ENCODE assay signal across 8 cellular contexts in the genomic region with DNA sequence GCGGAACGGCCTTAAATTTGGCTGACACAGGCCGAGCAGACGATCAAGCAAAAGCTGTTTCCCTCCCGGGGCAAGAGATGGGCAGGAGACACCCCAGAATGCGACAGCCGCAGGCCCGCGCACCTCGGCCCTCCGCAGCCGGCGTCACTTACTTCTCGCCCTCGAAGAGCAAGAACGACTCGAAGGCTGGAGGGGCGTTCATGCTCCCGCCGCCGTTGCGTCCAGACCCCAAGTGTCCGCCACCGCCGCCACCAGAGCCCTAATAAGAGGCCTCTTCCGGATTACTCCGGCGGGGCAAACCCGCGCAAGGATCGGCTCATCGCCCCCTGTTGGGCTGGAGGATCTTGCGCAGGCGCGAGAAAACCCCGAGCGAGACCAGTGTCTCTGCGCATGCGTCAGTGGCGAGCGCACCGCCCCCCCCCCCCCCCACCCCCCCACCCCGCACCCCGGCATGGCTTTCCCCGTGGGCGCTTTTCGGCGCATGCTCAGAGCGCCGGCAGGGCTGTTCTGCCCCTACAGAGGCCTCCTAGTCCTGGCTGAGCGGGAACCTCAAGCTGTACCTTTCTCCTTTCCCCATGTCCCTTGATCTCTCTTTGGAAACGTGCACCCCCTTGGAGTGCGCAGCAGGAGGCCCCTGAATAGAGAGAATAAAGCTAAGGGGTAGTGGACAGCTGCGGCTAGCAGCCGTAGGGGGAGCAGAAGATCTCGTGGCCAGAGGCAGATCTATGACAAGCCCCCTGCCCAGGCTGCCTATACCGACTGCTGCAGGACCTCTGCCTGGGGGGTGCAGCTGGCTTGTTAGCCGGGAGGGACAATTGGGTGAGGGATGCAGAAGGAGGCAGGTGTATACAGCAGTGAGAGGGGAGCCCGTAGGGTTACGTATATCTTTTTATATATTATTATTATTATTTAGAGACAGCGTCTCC. TPM values are rescaled to one million over a fixed set of nuclear protein-coding genes. Genes with fewer than 3 reads are reported as not detected.
A peak's percentile ranks its signal among the peaks of the same experiment; 100 is the strongest.
DNase-seq lines count a peak whose midpoint lies in the region; ATAC-seq, FAIRE-seq and TF ChIP-seq lines count a peak whose summit lies in the region.
"Not testable (repeated sequence)": the region's sequence is repeated elsewhere in the genome, so short reads cannot be mapped to it uniquely, and the experiment has no call there.

A gene (minus strand): TSS at position 264 of the 926 bp plus-strand sequence. CDS start 62 bp downstream, at position 202.

- not testable (repeated sequence) for H3K9me1 ChIP-seq in keratinocyte (ENCODE audit: control insufficient read depth, extremely low read depth, insufficient read depth, low read length)

- WGBS in sigmoid colon, 2 donors: 0% methylated on average over 50 of the region's 61 CpGs

- peak within 1 kb of the TSS; percentile 87 for H3K4me3 Mint-ChIP-seq in activated CD8-positive, alpha-beta T cell treated with anti-CD3 and anti-CD28 coated beads for 36 hours

- H3K27ac ChIP-seq in cingulate gyrus (ENCODE audit: low read depth, low read length) (peak within 1 kb of the TSS; percentile 69), keratinocyte (ENCODE audit: control insufficient read depth, insufficient read depth, low read length) (peak within 1 kb of the TSS; percentile 63), sigmoid colon (peak within 1 kb of the TSS; percentile 68 to 85 (median 78)), tibial artery (peak within 1 kb of the TSS; percentile 78 to 83)

- H3K4me3 ChIP-seq in HFF-Myc (replicated peaks; ENCODE audit: low read depth, low read length): peak within 1 kb of the TSS; percentile 57
- H3K4me3 ChIP-seq in keratinocyte (ENCODE audit: control insufficient read depth in 2 of 3, extremely low read depth in 1 of 3, insufficient read depth in 2 of 3, low read depth in 1 of 3, low read length in 3 of 3): peak within 1 kb of the TSS; percentile 61 to 84 (median 77)
- peak within 1 kb of the TSS; percentile 54 to 82 (median 63) for H3K4me3 ChIP-seq in sigmoid colon
- peak within 1 kb of the TSS; percentile 73 to 80 for H3K4me3 ChIP-seq in tibial artery

- DNase-seq in GM13977 (ENCODE audit: low spot score): not testable (repeated sequence)
- DNase-seq in HFF-Myc (ENCODE audit: extremely low read depth, low read depth) (peak; percentile 46), keratinocyte (ENCODE audit: low read depth, low spot score) (peak; percentile 48), sigmoid colon (peak; percentile 96), tibial artery (peak; percentile 88 to 99)
- DNase-seq in activated CD8-positive, alpha-beta T cell treated with anti-CD3 and anti-CD28 coated beads for 36 hours: peak; percentile 100

- POLR2A ChIA-PET in activated CD8-positive, alpha-beta T cell treated with anti-CD3 and anti-CD28 coated beads for 36 hours (lab: Charles Lee): not testable (repeated sequence)

- in situ Hi-C loops in GM13977 (cut with MboI; ENCODE audit: low pct_unique_long_range_greater_than_20kb, low sequenced_read_pairs, unreplicated experiment): not testable (repeated sequence)

- not testable (repeated sequence) for H4K20me1 ChIP-seq in keratinocyte (ENCODE audit: control insufficient read depth, extremely low read depth, insufficient read depth, low read length)

- H3K9ac ChIP-seq in keratinocyte (ENCODE audit: control insufficient read depth, extremely low read depth, insufficient read depth, low read length): peak within 1 kb of the TSS; percentile 90

- CTCF ChIA-PET in activated CD8-positive, alpha-beta T cell treated with anti-CD3 and anti-CD28 coated beads for 36 hours (lab: Charles Lee): not testable (repeated sequence)

- not testable (repeated sequence) for H3K9me3 ChIP-seq in keratinocyte (ENCODE audit: control insufficient read depth, low read depth, low read length); sigmoid colon; tibial artery

- not testable (repeated sequence) for H3K4me1 Mint-ChIP-seq in activated CD8-positive, alpha-beta T cell treated with anti-CD3 and anti-CD28 coated beads for 36 hours (ENCODE audit: low read depth)

- H3K27me3 ChIP-seq in keratinocyte (ENCODE audit: control insufficient read depth, extremely low read depth, insufficient read depth, low read length); sigmoid colon; tibial artery: not testable (repeated sequence)

- peak within 1 kb of the TSS; percentile 90 for H2AFZ ChIP-seq in keratinocyte (ENCODE audit: control insufficient read depth, low read length)

- peak within 1 kb of the TSS; percentile 91 for H3K27ac Mint-ChIP-seq in activated CD8-positive, alpha-beta T cell treated with anti-CD3 and anti-CD28 coated beads for 36 hours

- not testable (repeated sequence) for H3K4me1 ChIP-seq in keratinocyte (ENCODE audit: control insufficient read depth, extremely low read depth, insufficient read depth, low read length); sigmoid colon; tibial artery

- TF ChIP-seq CTCF in GM13977 (IDR thresholded peaks at IDR 0.05; ENCODE audit: extremely low read depth, insufficient read depth, missing control alignments) (peak; percentile 57), HFF-Myc (IDR thresholded peaks at IDR 0.05; ENCODE audit: low read depth, low read length, missing control alignments) (peak; percentile 32), LNCAP (IDR thresholded peaks at IDR 0.05) (peak; percentile 36; the same call in 1 of the 2 replicates), keratinocyte (optimal IDR thresholded peaks at IDR 0.05 in 1 of 3, IDR thresholded peaks at IDR 0.05 in 1 of 3, conservative IDR thresholded peaks at IDR 0.05 in 1 of 3; ENCODE audit: extremely low read depth in 1 of 3, insufficient read depth in 2 of 3, low read length in 3 of 3) (peak in 1 of 3 experiments; percentile 50), sigmoid colon (IDR thresholded peaks at IDR 0.05) (peak in 2 of 4 experiments; percentile 52 to 74), tibial artery (IDR thresholded peaks at IDR 0.05) (peak; percentile 37 to 56)
- TF ChIP-seq CTCF in activated CD8-positive, alpha-beta T cell treated with anti-CD3 and anti-CD28 coated beads for 36 hours (IDR thresholded peaks at IDR 0.05): peak; percentile 74

- not testable (repeated sequence) for TF ChIP-seq EP300 in sigmoid colon (IDR thresholded peaks at IDR 0.05)

- not testable (repeated sequence) for H3K36me3 ChIP-seq in keratinocyte (ENCODE audit: control insufficient read depth in 2 of 2, extremely low read depth in 1 of 2, insufficient read depth in 2 of 2, low read length in 2 of 2); sigmoid colon; tibial artery

- not testable (repeated sequence) for FAIRE-seq in keratinocyte (lab: Jason Lieb, UNC)

- not testable (repeated sequence) for H3K36me3 Mint-ChIP-seq in activated CD8-positive, alpha-beta T cell treated with anti-CD3 and anti-CD28 coated beads for 36 hours (ENCODE audit: low read depth)

- H3K9me3 Mint-ChIP-seq in activated CD8-positive, alpha-beta T cell treated with anti-CD3 and anti-CD28 coated beads for 36 hours: not testable (repeated sequence)

- ATAC-seq in activated CD8-positive, alpha-beta T cell treated with anti-CD3 and anti-CD28 coated beads for 36 hours: peak; percentile 93

- intact Hi-C loops in activated CD8-positive, alpha-beta T cell treated with anti-CD3 and anti-CD28 coated beads for 36 hours (cut with micrococcal nuclease); sigmoid colon (cut with DNase I); tibial artery (cut with DNase I; ENCODE audit: low total_unique reads): not testable (repeated sequence)

- dilution Hi-C loops in keratinocyte (cut with MboI; ENCODE audit: extremely low pct_ligation_motif_present, low sequenced_read_pairs): not testable (repeated sequence)

- not testable (repeated sequence) for H3K27me3 Mint-ChIP-seq in activated CD8-positive, alpha-beta T cell treated with anti-CD3 and anti-CD28 coated beads for 36 hours

- H3K4me2 ChIP-seq in keratinocyte (ENCODE audit: control insufficient read depth, extremely low read depth, insufficient read depth, low read depth, low read length): peak within 1 kb of the TSS; percentile 32

- TF ChIP-seq POLR2A in sigmoid colon (IDR thresholded peaks at IDR 0.05): peak in 1 of 2 donors; percentile 38

- H3K79me2 ChIP-seq in keratinocyte (ENCODE audit: control insufficient read depth, insufficient read depth, low read length): not testable (repeated sequence)

RNA-seq across cellular contexts. Expression of the gene that starts here (rescaled TPM):
- 10 to 100 TPM; 38.0 to 40.5 TPM for total RNA-seq in activated CD8-positive, alpha-beta T cell treated with anti-CD3 and anti-CD28 coated beads for 36 hours
- polyA plus RNA-seq in keratinocyte (30.0 to 93.6 TPM (median 44.4 TPM) in 3 replicates), sigmoid colon (100 to 1,000 TPM in 1 of 3 donors, 10 to 100 TPM in 2; 13.9 to 103 (median 33.6) TPM)
- polyA plus RNA-seq in keratinocyte (2011; ENCODE audit: low read depth): 46.2 TPM
- 12.3 and 21.0 TPM in 2 replicates for polyA plus RNA-seq in keratinocyte (2011; cell fraction: cytosol; rRNA removed)
- 82.7 and 101 TPM in 2 replicates for polyA plus RNA-seq in keratinocyte (2011; cell fraction: nucleus; rRNA removed)
- 33.4 and 46.1 TPM in 2 replicates for polyA plus RNA-seq in keratinocyte (2012; ENCODE audit: low replicate concordance)
- 18.6 to 72.1 TPM (median 54.8 TPM) in 3 replicates for polyA minus RNA-seq in keratinocyte
- 46.0 TPM for polyA minus RNA-seq in keratinocyte (2011; cell fraction: cytosol; rRNA and poly(A)+ RNA removed)
- polyA minus RNA-seq in keratinocyte (2011; cell fraction: nucleus; rRNA and poly(A)+ RNA removed): 31.5 and 63.2 TPM in 2 replicates
- 10 to 100 TPM; 10.7 to 19.1 (median 15.1) TPM for total RNA-seq in sigmoid colon
